1 cellular context compared by ENCODE assay signal in the genomic region with DNA sequence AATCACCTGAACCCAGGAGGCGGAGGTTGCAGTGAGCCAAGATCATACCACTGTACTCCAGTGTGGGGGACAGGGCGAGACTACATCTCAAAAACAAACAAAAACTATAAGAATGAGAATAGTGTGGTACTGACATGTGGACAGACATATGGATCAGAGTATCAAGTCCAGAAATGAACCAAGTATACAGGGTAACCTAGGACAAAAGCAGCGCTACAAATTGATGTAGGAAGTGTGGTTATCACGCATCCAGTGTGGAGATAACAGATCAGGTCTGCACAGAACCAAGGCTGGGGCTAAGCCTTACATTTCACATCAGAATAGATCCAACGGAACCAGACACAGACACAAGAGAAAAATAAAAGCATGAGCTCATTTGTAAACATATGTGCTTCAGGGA.
TF ChIP-seq lines count a peak whose summit lies in the region.

No MANE protein-coding gene starts in this region.

TF ChIP-seq in HepG2, 621 proteins besides CTCF, POLR2A, EP300 and RAD21:
- TF ChIP-seq ZNF337 (CRISPR knock-in tag; IDR thresholded peaks at IDR 0.05; ENCODE audit: borderline replicate concordance, low read depth) (no peak), RBM22 (optimal IDR thresholded peaks at IDR 0.05; ENCODE audit: low read length) (peak; percentile 64)
